In genomic region chr6:73310503-73310845, GRCh38 we compare ENCODE assay signal across 9 cellular contexts. TPM values are rescaled to one million over a fixed set of nuclear protein-coding genes. Genes with fewer than 3 reads are reported as not detected.
DNase-seq lines count a peak whose midpoint lies in the region; FAIRE-seq and TF ChIP-seq lines count a peak whose summit lies in the region.
"Not testable (repeated sequence)": the region's sequence is repeated elsewhere in the genome, so short reads cannot be mapped to it uniquely, and the experiment has no call there.
"Had no signal": no experiment of that assay in that cellular context is flagged by ENCODE, and none has a peak within 500 bp of the region (broad histone marks: within the 10 kb centered on the region; RNA-seq: fewer than 3 reads in every experiment).

No MANE protein-coding gene starts in this region.

- H3K9ac ChIP-seq in keratinocyte (ENCODE audit: control insufficient read depth, extremely low read depth, insufficient read depth, low read length), result not testable (repeated sequence)

- TF ChIP-seq CTCF in CD14-positive monocyte (IDR thresholded peaks at IDR 0.05); HL-60 (IDR thresholded peaks at IDR 0.05; ENCODE audit: insufficient read depth, low read length); ascending aorta (IDR thresholded peaks at IDR 0.05); epithelial cell of esophagus (IDR thresholded peaks at IDR 0.05; ENCODE audit: insufficient read depth, low read depth, low read length, missing control alignments); keratinocyte (optimal IDR thresholded peaks at IDR 0.05 in 1 of 3, IDR thresholded peaks at IDR 0.05 in 1 of 3, conservative IDR thresholded peaks at IDR 0.05 in 1 of 3; ENCODE audit: extremely low read depth in 1 of 3, insufficient read depth in 2 of 3, low read length in 3 of 3); osteoblast (IDR thresholded peaks at IDR 0.05; ENCODE audit: extremely low read depth, low read depth, low read length); testis (IDR thresholded peaks at IDR 0.05): not testable (repeated sequence)

- H3K4me2 ChIP-seq in keratinocyte (ENCODE audit: control insufficient read depth, extremely low read depth, insufficient read depth, low read depth, low read length), result peak overlapping the region; percentile 80
- H3K4me2 ChIP-seq in osteoblast (ENCODE audit: insufficient read depth, low read length), result peak overlapping the region; percentile 92

- not testable (repeated sequence) for H3K9me3 ChIP-seq in ascending aorta; keratinocyte (ENCODE audit: control insufficient read depth, low read depth, low read length); osteoblast (ENCODE audit: low read depth, low read length); testis

- H3K9me3 Mint-ChIP-seq in CD14-positive monocyte, result peaks cover 0 to 13% (median 8%) of the 10 kb centered on the region in 7 donors
- H3K9me3 Mint-ChIP-seq in T-helper 1 cell treated with Interleukin-12 subunit alpha and Interleukin-12 subunit beta and Interleukin-4 antibody, amounts not matched to agents 30 μg/mL and 1 μg/mL, for 36 hours, result not testable (repeated sequence)

- peak overlapping the region in 1 of 7 donors; percentile 52 for H3K27ac Mint-ChIP-seq in CD14-positive monocyte
- peak overlapping the region; percentile 76 for H3K27ac Mint-ChIP-seq in T-helper 1 cell treated with Interleukin-12 subunit alpha and Interleukin-12 subunit beta and Interleukin-4 antibody, amounts not matched to agents 30 μg/mL and 1 μg/mL, for 36 hours

- not testable (repeated sequence) for H3K9me1 ChIP-seq in keratinocyte (ENCODE audit: control insufficient read depth, extremely low read depth, insufficient read depth, low read length)

- H3K27ac ChIP-seq in HL-60 (replicated peaks); keratinocyte (ENCODE audit: control insufficient read depth, insufficient read depth, low read length); testis: not testable (repeated sequence)
- H3K27ac ChIP-seq in ascending aorta (peak overlapping the region in 1 of 2 donors; percentile 56), osteoblast (ENCODE audit: low read depth, low read length) (peak overlapping the region; percentile 83)

- H3K4me3 Mint-ChIP-seq in CD14-positive monocyte, result peak overlapping the region; percentile 98 to 100
- H3K4me3 Mint-ChIP-seq in T-helper 1 cell treated with Interleukin-12 subunit alpha and Interleukin-12 subunit beta and Interleukin-4 antibody, amounts not matched to agents 30 μg/mL and 1 μg/mL, for 36 hours, result peak overlapping the region; percentile 96

- WGBS in testis, 2 donors, result 8 to 11% methylated on average over 4 of the region's 4 CpGs

- H3K27me3 Mint-ChIP-seq in CD14-positive monocyte (ENCODE audit: low read depth in 3 of 3), result peaks cover 26 to 49% (median 38%) of the 10 kb centered on the region in 3 donors
- peaks cover 51% of the 10 kb centered on the region for H3K27me3 Mint-ChIP-seq in T-helper 1 cell treated with Interleukin-12 subunit alpha and Interleukin-12 subunit beta and Interleukin-4 antibody, amounts not matched to agents 30 μg/mL and 1 μg/mL, for 36 hours (ENCODE audit: low read depth)

- H4K20me1 ChIP-seq in keratinocyte (ENCODE audit: control insufficient read depth, extremely low read depth, insufficient read depth, low read length); osteoblast (ENCODE audit: insufficient read depth, low read length): not testable (repeated sequence)

- not testable (repeated sequence) for H3K36me3 ChIP-seq in ascending aorta; keratinocyte (ENCODE audit: control insufficient read depth in 2 of 2, extremely low read depth in 1 of 2, insufficient read depth in 2 of 2, low read length in 2 of 2); osteoblast (ENCODE audit: insufficient read depth, low read length); testis (ENCODE audit: low read depth, missing control alignments)

- DNase-seq in CD14-positive monocyte (ENCODE audit: low spot score); HL-60 (ENCODE audit: low read depth in 1 of 2, low spot score in 1 of 2); ascending aorta (ENCODE audit: low spot score in 2 of 2); epithelial cell of esophagus (ENCODE audit: low read depth); keratinocyte (ENCODE audit: low read depth, low spot score); osteoblast (ENCODE audit: insufficient read length, low spot score, missing footprints); testis: not testable (repeated sequence)

- not testable (repeated sequence) for H3K79me2 ChIP-seq in keratinocyte (ENCODE audit: control insufficient read depth, insufficient read depth, low read length)
- peaks cover 26% of the 10 kb centered on the region for H3K79me2 ChIP-seq in osteoblast (ENCODE audit: insufficient read depth, low read length)

- H3K36me3 Mint-ChIP-seq in CD14-positive monocyte; T-helper 1 cell treated with Interleukin-12 subunit alpha and Interleukin-12 subunit beta and Interleukin-4 antibody, amounts not matched to agents 30 μg/mL and 1 μg/mL, for 36 hours (ENCODE audit: low read depth): not testable (repeated sequence)

- dilution Hi-C loops in keratinocyte (cut with MboI; ENCODE audit: extremely low pct_ligation_motif_present, low sequenced_read_pairs), result not testable (repeated sequence)

- FAIRE-seq in keratinocyte (lab: Jason Lieb, UNC), result not testable (repeated sequence)

- TF ChIP-seq POLR2A in testis (IDR thresholded peaks at IDR 0.05), result not testable (repeated sequence)

- peak overlapping the region; percentile 87 for H2AFZ ChIP-seq in keratinocyte (ENCODE audit: control insufficient read depth, low read length)
- H2AFZ ChIP-seq in osteoblast (ENCODE audit: low read length), result peak overlapping the region; percentile 96

- intact Hi-C loops in CD14-positive monocyte (cut with micrococcal nuclease); testis (cut with DNase I; ENCODE audit: low total_unique reads): not testable (repeated sequence)
- intact Hi-C loops in ascending aorta (cut with DNase I), result loop anchor here (1.0 kb wide), 1 partner anchor 16 kb away; no protein-coding TSS in a partner anchor

- H3K4me1 Mint-ChIP-seq in CD14-positive monocyte, result peaks cover 31% of the 10 kb centered on the region
- H3K4me1 Mint-ChIP-seq in T-helper 1 cell treated with Interleukin-12 subunit alpha and Interleukin-12 subunit beta and Interleukin-4 antibody, amounts not matched to agents 30 μg/mL and 1 μg/mL, for 36 hours (ENCODE audit: low read depth), result peaks cover 24% of the 10 kb centered on the region

- H3K27me3 ChIP-seq in HL-60 (ENCODE audit: insufficient read depth, poor library complexity, severe bottlenecking) (peaks cover 24% of the 10 kb centered on the region), keratinocyte (ENCODE audit: control insufficient read depth, extremely low read depth, insufficient read depth, low read length) (peaks cover 24% of the 10 kb centered on the region)
- not testable (repeated sequence) for H3K27me3 ChIP-seq in ascending aorta; osteoblast (ENCODE audit: insufficient read depth, low read length); testis

- H3K4me3 ChIP-seq in HL-60 (replicated peaks; ENCODE audit: insufficient read depth, low read length) (peak overlapping the region; percentile 67), ascending aorta (peak overlapping the region; percentile 59 to 76), epithelial cell of esophagus (ENCODE audit: low read length) (peak overlapping the region; percentile 71), keratinocyte (ENCODE audit: control insufficient read depth in 2 of 3, extremely low read depth in 1 of 3, insufficient read depth in 2 of 3, low read depth in 1 of 3, low read length in 3 of 3) (peak overlapping the region; percentile 38 to 66 (median 59)), osteoblast (ENCODE audit: insufficient read depth, low read length) (peak overlapping the region; percentile 80), testis (peak overlapping the region; percentile 51 to 65)

- not testable (repeated sequence) for H3K4me1 ChIP-seq in ascending aorta; keratinocyte (ENCODE audit: control insufficient read depth, extremely low read depth, insufficient read depth, low read length); osteoblast (ENCODE audit: insufficient read depth, low read length); testis

RNA-seq across cellular contexts. Expression of gene DPPA5, which starts 43.6 kb away (rescaled TPM):
- polyA plus RNA-seq in CD14-positive monocyte (not detected), keratinocyte (not detected in 3 replicates), testis (ENCODE audit: insufficient read depth, low read depth, low replicate concordance) (1.7 TPM)
- total RNA-seq in ascending aorta (not detected), osteoblast (not detected in 2 replicates), testis (1 to 10 TPM in 1 of 2 donors, under 1 TPM in 1; 0.94 to 2.3 TPM)
- polyA plus RNA-seq in keratinocyte (2011; ENCODE audit: low read depth), result not detected
- not detected in 2 replicates for polyA plus RNA-seq in keratinocyte (2011; cell fraction: cytosol; rRNA removed)
- polyA plus RNA-seq in keratinocyte (2011; cell fraction: nucleus; rRNA removed), result not detected in 2 replicates
- polyA plus RNA-seq in keratinocyte (2012; ENCODE audit: low replicate concordance), result not detected in 2 replicates
- not detected in 3 replicates for polyA minus RNA-seq in keratinocyte
- not detected for polyA minus RNA-seq in keratinocyte (2011; cell fraction: cytosol; rRNA and poly(A)+ RNA removed)
- polyA minus RNA-seq in keratinocyte (2011; cell fraction: nucleus; rRNA and poly(A)+ RNA removed), result not detected in 2 replicates
- total RNA-seq: mucosa of gallbladder had no signal

RNA-seq across cellular contexts. Expression of gene KHDC1, which starts 47.5 kb away (rescaled TPM):
- polyA plus RNA-seq in CD14-positive monocyte (not detected), keratinocyte (0.52 to 1.0 TPM (median 0.55 TPM) in 3 replicates), testis (ENCODE audit: insufficient read depth, low read depth, low replicate concordance) (8.5 TPM)
- total RNA-seq in ascending aorta (1.9 TPM), osteoblast (2.9 and 4.0 TPM in 2 replicates), testis (1 to 10 TPM; 4.8 to 6.6 TPM)
- not detected for polyA plus RNA-seq in keratinocyte (2011; ENCODE audit: low read depth)
- polyA plus RNA-seq in keratinocyte (2011; cell fraction: cytosol; rRNA removed), result 0.63 and 0.73 TPM in 2 replicates
- polyA plus RNA-seq in keratinocyte (2011; cell fraction: nucleus; rRNA removed), result 0.72 and 1.5 TPM in 2 replicates
- polyA plus RNA-seq in keratinocyte (2012; ENCODE audit: low replicate concordance), result 0.50 and 0.65 TPM in 2 replicates
- 1.7 to 2.1 TPM (median 1.9 TPM) in 3 replicates for polyA minus RNA-seq in keratinocyte
- not detected for polyA minus RNA-seq in keratinocyte (2011; cell fraction: cytosol; rRNA and poly(A)+ RNA removed)
- polyA minus RNA-seq in keratinocyte (2011; cell fraction: nucleus; rRNA and poly(A)+ RNA removed), result 0.21 and 1.2 TPM in 2 replicates

RNA-seq across cellular contexts. Expression of gene KHDC3L, which starts 52.0 kb away (rescaled TPM):
- polyA plus RNA-seq in CD14-positive monocyte (not detected), keratinocyte (not detected in 3 replicates), testis (ENCODE audit: insufficient read depth, low read depth, low replicate concordance) (not detected)
- total RNA-seq in ascending aorta (not detected), osteoblast (not detected in 2 replicates), testis (under 1 TPM in 1 of 2 donors, not detected in 1; 0.47 TPM)
- not detected for polyA plus RNA-seq in keratinocyte (2011; ENCODE audit: low read depth)
- polyA plus RNA-seq in keratinocyte (2011; cell fraction: cytosol; rRNA removed), result not detected in 2 replicates
- polyA plus RNA-seq in keratinocyte (2011; cell fraction: nucleus; rRNA removed), result not detected in 2 replicates
- polyA plus RNA-seq in keratinocyte (2012; ENCODE audit: low replicate concordance), result not detected in 2 replicates
- polyA minus RNA-seq in keratinocyte, result not detected in 3 replicates
- polyA minus RNA-seq in keratinocyte (2011; cell fraction: cytosol; rRNA and poly(A)+ RNA removed), result not detected
- not detected in 2 replicates for polyA minus RNA-seq in keratinocyte (2011; cell fraction: nucleus; rRNA and poly(A)+ RNA removed)
- total RNA-seq: mucosa of gallbladder had no signal

RNA-seq across cellular contexts. Expression of gene OOEP, which starts 59.2 kb away (rescaled TPM):
- polyA plus RNA-seq in CD14-positive monocyte (not detected), keratinocyte (0.08 TPM in 1 of 3 replicates, not detected in the others), testis (ENCODE audit: insufficient read depth, low read depth, low replicate concordance) (24.8 TPM)
- total RNA-seq in ascending aorta (not detected), osteoblast (0.36 and 0.59 TPM in 2 replicates), testis (10 to 100 TPM; 14.1 to 26.9 TPM)
- polyA plus RNA-seq in keratinocyte (2011; ENCODE audit: low read depth), result not detected
- 0.13 TPM in 1 of 2 replicates, not detected in the other for polyA plus RNA-seq in keratinocyte (2011; cell fraction: cytosol; rRNA removed)
- not detected in 2 replicates for polyA plus RNA-seq in keratinocyte (2011; cell fraction: nucleus; rRNA removed)
- 0.16 TPM in 1 of 2 replicates, not detected in the other for polyA plus RNA-seq in keratinocyte (2012; ENCODE audit: low replicate concordance)
- not detected in 3 replicates for polyA minus RNA-seq in keratinocyte
- polyA minus RNA-seq in keratinocyte (2011; cell fraction: cytosol; rRNA and poly(A)+ RNA removed), result not detected
- polyA minus RNA-seq in keratinocyte (2011; cell fraction: nucleus; rRNA and poly(A)+ RNA removed), result not detected in 2 replicates
